8 cellular contexts compared by ENCODE assay signal in genomic region chr3:4720316-4721075, GRCh38.
DNase-seq lines count a peak whose midpoint lies in the region; ATAC-seq lines count a peak whose summit lies in the region.

No MANE protein-coding gene starts in this region.

- no peak overlapping the region for H3K4me3 Mint-ChIP-seq in activated CD4-positive, alpha-beta T cell treated with anti-CD3 and anti-CD28 coated beads, Interleukin-2, amount 10 ng/mL, durations not matched to agents 7 days and 5 days

- H3K27ac Mint-ChIP-seq in activated CD4-positive, alpha-beta T cell treated with anti-CD3 and anti-CD28 coated beads, Interleukin-2, amount 10 ng/mL, durations not matched to agents 7 days and 5 days: no peak overlapping the region

- H3K36me3 Mint-ChIP-seq in activated CD4-positive, alpha-beta T cell treated with anti-CD3 and anti-CD28 coated beads, Interleukin-2, amount 10 ng/mL, durations not matched to agents 7 days and 5 days (ENCODE audit: low read depth): peaks cover 5% of the 10 kb centered on the region

- no peaks in the 10 kb centered on the region for H3K27me3 Mint-ChIP-seq in activated CD4-positive, alpha-beta T cell treated with anti-CD3 and anti-CD28 coated beads, Interleukin-2, amount 10 ng/mL, durations not matched to agents 7 days and 5 days

- no peaks in the 10 kb centered on the region for H3K9me3 Mint-ChIP-seq in activated CD4-positive, alpha-beta T cell treated with anti-CD3 and anti-CD28 coated beads, Interleukin-2, amount 10 ng/mL, durations not matched to agents 7 days and 5 days

- H3K27ac ChIP-seq in caudate nucleus (ENCODE audit: low read depth, low read length) (peak overlapping the region; percentile 83), temporal lobe (ENCODE audit: low read depth, low read length) (peak overlapping the region; percentile 23)

- ATAC-seq in HG02973 (IDR thresholded peaks at IDR 0.05; ENCODE audit: unreplicated experiment) (no peak), GM21786 (IDR thresholded peaks at IDR 0.05; ENCODE audit: unreplicated experiment) (no peak)

- CTCF ChIA-PET in activated CD4-positive, alpha-beta T cell treated with anti-CD3 and anti-CD28 coated beads, Interleukin-2, amount 10 ng/mL, durations not matched to agents 7 days and 5 days (lab: Charles Lee): interaction anchor here (0.6 to 2.5 kb wide), 28 partner anchors 8 to 391 kb away, joined by 3 to 19 read pairs (median 4); partner anchors contain the start of gene BHLHE40

- POLR2A ChIA-PET in activated CD4-positive, alpha-beta T cell treated with anti-CD3 and anti-CD28 coated beads, Interleukin-2, amount 10 ng/mL, durations not matched to agents 7 days and 5 days (lab: Charles Lee): interaction anchor here (0.7 kb wide), 2 partner anchors 12 to 108 kb away, joined by 3 read pairs; no protein-coding TSS in a partner anchor

- DNase-seq in activated CD4-positive, alpha-beta T cell treated with anti-CD3 and anti-CD28 coated beads, Interleukin-2, amount 10 ng/mL, durations not matched to agents 7 days and 5 days: peak; percentile 24
- no peak for DNase-seq in activated CD4-positive, alpha-beta T cell treated with anti-CD3 and anti-CD28 coated beads, Interleukin-2, amount 50 U/mL, for 1 hour
- DNase-seq in NCI-H82 treated with DMSO at 0.1 percent for 48 hours (lab: John Stamatoyannopoulos, UW; ENCODE audit: unreplicated experiment) (peak; percentile 20), caudate nucleus (lab: John Stamatoyannopoulos, UW) (peak in 42 of 61 donors; percentile 18 to 91 (median 62)), kidney glomerular epithelial cell (lab: John Stamatoyannopoulos, UW) (peak; percentile 97)

- H3K4me1 Mint-ChIP-seq in activated CD4-positive, alpha-beta T cell treated with anti-CD3 and anti-CD28 coated beads, Interleukin-2, amount 10 ng/mL, durations not matched to agents 7 days and 5 days: peaks cover 50% of the 10 kb centered on the region
